9 cellular contexts compared by ENCODE assay signal in genomic region chr13:48586591-48587103, GRCh38. TPM values are rescaled to one million over a fixed set of nuclear protein-coding genes. Genes with fewer than 3 reads are reported as not detected.
A peak's percentile ranks its signal among the peaks of the same experiment; 100 is the strongest.
DNase-seq lines count a peak whose midpoint lies in the region; ATAC-seq and TF ChIP-seq lines count a peak whose summit lies in the region.
"Had no signal": no experiment of that assay in that cellular context is flagged by ENCODE, and none has a peak within 500 bp of the region (broad histone marks: within the 10 kb centered on the region; RNA-seq: fewer than 3 reads in every experiment).

No MANE protein-coding gene starts in this region.

- H3K9me3 Mint-ChIP-seq in progenitor cell of endocrine pancreas (ENCODE audit: low read depth) = peaks cover 10% of the 10 kb centered on the region

- H3K27ac Mint-ChIP-seq in progenitor cell of endocrine pancreas = peak overlapping the region; percentile 46

- DNase-seq in RPMI8226 (peak; percentile 73), head of caudate nucleus (peak in 41 of 42 donors; percentile 30 to 85 (median 64)), progenitor cell of endocrine pancreas (ENCODE audit: low spot score, unreplicated experiment) (no peak), NCI-H1092 (lab: John Stamatoyannopoulos, UW) (no peak), DMS153 (lab: John Stamatoyannopoulos, UW) (no peak)
- DNase-seq: activated T-cell treated with anti-CD3 and anti-CD28 coated beads for 4 hours had no signal

- ATAC-seq in GM18909 (IDR thresholded peaks at IDR 0.05; ENCODE audit: poor library complexity, unreplicated experiment) (peak; percentile 40), HG03520 (IDR thresholded peaks at IDR 0.05; ENCODE audit: unreplicated experiment) (no peak), GM18520 (IDR thresholded peaks at IDR 0.05; ENCODE audit: unreplicated experiment) (no peak)

- TF ChIP-seq CTCF in progenitor cell of endocrine pancreas (IDR thresholded peaks at IDR 0.05; ENCODE audit: unreplicated experiment) = no peak

- intact Hi-C loops in head of caudate nucleus (cut with DNase I) = loop anchor here (10.0 kb wide), 3 partner anchors 352 to 492 kb away; partner anchors contain the start of genes ITM2B and MED4

- peaks cover 27% of the 10 kb centered on the region for H3K4me1 Mint-ChIP-seq in progenitor cell of endocrine pancreas (ENCODE audit: low read depth)

- H3K36me3 Mint-ChIP-seq in progenitor cell of endocrine pancreas (ENCODE audit: insufficient read depth) = peaks cover 5% of the 10 kb centered on the region

- H3K4me3 Mint-ChIP-seq in progenitor cell of endocrine pancreas (ENCODE audit: low read depth) = no peak overlapping the region

- H3K27me3 Mint-ChIP-seq in progenitor cell of endocrine pancreas = no peaks in the 10 kb centered on the region

RNA-seq across cellular contexts. Expression of gene RCBTB2, which starts 53.8 kb away (rescaled TPM):
- 18.2 and 18.9 TPM in 2 replicates for total RNA-seq in progenitor cell of endocrine pancreas

Comparison
In these comparisons a context has a peak if more than half of its experiments do, and no peak if none do; other contexts are left out.
1. DNase-seq: peak in RPMI8226 (single experiment) and head of caudate nucleus (41 of 42); none in progenitor cell of endocrine pancreas (single experiment), NCI-H1092 (single experiment) and DMS153 (single experiment).